15 cellular contexts compared by ENCODE assay signal in the genomic region with DNA sequence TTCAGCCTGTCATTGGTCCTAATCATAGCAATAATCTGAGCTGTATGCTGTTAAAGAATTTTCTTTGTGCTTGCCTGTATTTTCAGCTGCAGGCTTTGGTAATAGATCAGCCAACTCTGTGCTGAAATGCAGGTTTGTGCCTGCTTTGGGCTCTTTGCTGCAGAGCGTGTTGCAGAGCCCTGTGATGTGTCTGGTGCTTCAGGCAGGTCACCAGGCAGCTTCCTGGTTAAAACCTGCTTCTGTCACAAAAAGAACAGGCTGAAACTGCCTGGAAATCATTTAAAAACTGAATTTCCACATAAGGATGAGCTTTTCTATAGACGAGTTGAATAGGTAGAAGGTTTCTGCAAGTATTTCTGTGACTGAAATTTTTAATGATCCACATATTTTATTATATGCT. TPM values are rescaled to one million over a fixed set of nuclear protein-coding genes. Genes with fewer than 3 reads are reported as not detected.
DNase-seq lines count a peak whose midpoint lies in the region; ATAC-seq and TF ChIP-seq lines count a peak whose summit lies in the region.
"Had no signal": no experiment of that assay in that cellular context is flagged by ENCODE, and none has a peak within 500 bp of the region (broad histone marks: within the 10 kb centered on the region; RNA-seq: fewer than 3 reads in every experiment).

No MANE protein-coding gene starts in this region.

- H3K27ac Mint-ChIP-seq in activated naive CD8-positive, alpha-beta T cell: peak overlapping the region; percentile 94

- H3K27me3 Mint-ChIP-seq in activated naive CD8-positive, alpha-beta T cell: no peaks in the 10 kb centered on the region

- H3K4me3 Mint-ChIP-seq in activated naive CD8-positive, alpha-beta T cell: peak overlapping the region; percentile 97

- intact Hi-C loops in body of pancreas (cut with DNase I): no loop called here

- TF ChIP-seq RAD21 in liver (IDR thresholded peaks at IDR 0.05): peak in 1 of 2 donors; percentile 26

- peaks cover 3 to 50% (median 38%) of the 10 kb centered on the region in 4 donors for H3K4me1 ChIP-seq in liver (ENCODE audit: control insufficient read depth in 4 of 4, insufficient read depth in 4 of 4, low read length in 3 of 4)
- H3K4me1 ChIP-seq in tibial nerve: peaks cover 0 to 58% (median 43%) of the 10 kb centered on the region in 4 donors
- H3K4me1 ChIP-seq in body of pancreas: peaks cover 53% of the 10 kb centered on the region

- no peaks in the 10 kb centered on the region for H3K36me3 ChIP-seq in liver (ENCODE audit: control insufficient read depth in 4 of 4, insufficient read depth in 3 of 4, low read depth in 1 of 4, low read length in 3 of 4)
- H3K36me3 ChIP-seq in tibial nerve: no peaks in the 10 kb centered on the region
- no peaks in the 10 kb centered on the region for H3K36me3 ChIP-seq in body of pancreas (replicated peaks in 1 of 2; ENCODE audit: insufficient read depth in 1 of 2, low read depth in 2 of 2)
- H3K36me3 ChIP-seq: right atrium auricular region had no signal

- whole genome bisulfite sequencing in liver: 31% methylated on average over 2 of the region's 2 CpGs
- WGBS in tibial nerve, 2 donors: 34 to 39% methylated on average over 2 of the region's 2 CpGs
- 34 to 45% methylated on average over 2 of the region's 2 CpGs for WGBS in body of pancreas, 2 donors

- no peaks in the 10 kb centered on the region for H3K27me3 ChIP-seq in liver (ENCODE audit: control insufficient read depth in 4 of 4, insufficient read depth in 4 of 4, low read length in 3 of 4)
- H3K27me3 ChIP-seq in tibial nerve: no peaks in the 10 kb centered on the region
- no peaks in the 10 kb centered on the region for H3K27me3 ChIP-seq in body of pancreas
- H3K27me3 ChIP-seq: right atrium auricular region had no signal

- no peak for TF ChIP-seq CTCF in liver (IDR thresholded peaks at IDR 0.05; ENCODE audit: low read depth, low read length, missing input control)
- no peak for TF ChIP-seq CTCF in tibial nerve (IDR thresholded peaks at IDR 0.05)
- TF ChIP-seq CTCF in body of pancreas (IDR thresholded peaks at IDR 0.05): no peak

- no peak overlapping the region for H3K9ac ChIP-seq in liver (ENCODE audit: low read depth in 1 of 2, low read length in 2 of 2)
- H3K9ac ChIP-seq: GM23248 had no signal

- H3K27ac ChIP-seq in liver (ENCODE audit: low read depth in 1 of 2, low read length in 2 of 2): peak overlapping the region; percentile 0 to 95
- H3K27ac ChIP-seq in tibial nerve: peak overlapping the region; percentile 94 to 99 (median 96)
- no peak overlapping the region for H3K27ac ChIP-seq in body of pancreas
- H3K27ac ChIP-seq: GM23248, right atrium auricular region had no signal

- no peaks in the 10 kb centered on the region for H3K9me3 ChIP-seq in liver (ENCODE audit: control insufficient read depth in 4 of 4, low read length in 3 of 4)
- H3K9me3 ChIP-seq in tibial nerve: no peaks in the 10 kb centered on the region
- H3K9me3 ChIP-seq in body of pancreas: no peaks in the 10 kb centered on the region
- H3K9me3 ChIP-seq: right atrium auricular region had no signal

- no peak for TF ChIP-seq POLR2A in tibial nerve (IDR thresholded peaks at IDR 0.05)
- no peak for TF ChIP-seq POLR2A in body of pancreas (IDR thresholded peaks at IDR 0.05)

- peak in 4 of 6 experiments; percentile 34 to 53 (median 42) for DNase-seq in stimulated activated naive CD4-positive, alpha-beta T cell (lab: John Stamatoyannopoulos, UW)
- no peak for DNase-seq in stimulated activated naive CD4-positive, alpha-beta T cell treated with Interleukin-2 at 50 U/mL for 16 hours (lab: John Stamatoyannopoulos, UW)
- DNase-seq in tibial nerve (ENCODE audit: low spot score in 2 of 2): no peak
- DNase-seq in DMS153 (lab: John Stamatoyannopoulos, UW): no peak
- no peak for DNase-seq in body of pancreas
- no peak for DNase-seq in GM19238 (ENCODE audit: insufficient read length, low spot score)
- DNase-seq: COR-L47, erythroblast, kidney, NCI-H146, Right ventricle myocardium superior had no signal

- H3K4me3 ChIP-seq in liver (ENCODE audit: low read depth in 1 of 3, low read length in 3 of 3) (peak overlapping the region in 1 of 3 donors; percentile 84), tibial nerve (peak overlapping the region in 2 of 4 donors; percentile 2 to 91), body of pancreas (no peak overlapping the region)
- H3K4me3 ChIP-seq: GM23248, right atrium auricular region had no signal

- H3K9me3 Mint-ChIP-seq in activated naive CD8-positive, alpha-beta T cell (ENCODE audit: low read depth): no peaks in the 10 kb centered on the region

- ATAC-seq in body of pancreas: no peak

- H3K36me3 Mint-ChIP-seq in activated naive CD8-positive, alpha-beta T cell: no peaks in the 10 kb centered on the region

- peaks cover 56% of the 10 kb centered on the region for H3K4me1 Mint-ChIP-seq in activated naive CD8-positive, alpha-beta T cell (ENCODE audit: low read depth)

- no peak for TF ChIP-seq EP300 in tibial nerve (IDR thresholded peaks at IDR 0.05)

TF ChIP-seq in liver, 16 proteins besides CTCF, POLR2A, EP300 and RAD21:
- TF ChIP-seq FOXA1 (IDR thresholded peaks at IDR 0.05) (no peak), YY1 (IDR thresholded peaks at IDR 0.05) (no peak), TAF1 (conservative IDR thresholded peaks at IDR 0.05) (no peak), SP1 (IDR thresholded peaks at IDR 0.05) (no peak), JUND (IDR thresholded peaks at IDR 0.05) (no peak), NR2F2 (IDR thresholded peaks at IDR 0.05) (no peak), EGR1 (IDR thresholded peaks at IDR 0.05; ENCODE audit: low read depth in 2 of 2) (no peak), GABPA (IDR thresholded peaks at IDR 0.05 in 1 of 2, conservative IDR thresholded peaks at IDR 0.05 in 1 of 2) (no peak), HNF4G (IDR thresholded peaks at IDR 0.05) (no peak), FOXA2 (IDR thresholded peaks at IDR 0.05) (no peak), RXRA (IDR thresholded peaks at IDR 0.05) (no peak)
- TF ChIP-seq, protein P1, sequence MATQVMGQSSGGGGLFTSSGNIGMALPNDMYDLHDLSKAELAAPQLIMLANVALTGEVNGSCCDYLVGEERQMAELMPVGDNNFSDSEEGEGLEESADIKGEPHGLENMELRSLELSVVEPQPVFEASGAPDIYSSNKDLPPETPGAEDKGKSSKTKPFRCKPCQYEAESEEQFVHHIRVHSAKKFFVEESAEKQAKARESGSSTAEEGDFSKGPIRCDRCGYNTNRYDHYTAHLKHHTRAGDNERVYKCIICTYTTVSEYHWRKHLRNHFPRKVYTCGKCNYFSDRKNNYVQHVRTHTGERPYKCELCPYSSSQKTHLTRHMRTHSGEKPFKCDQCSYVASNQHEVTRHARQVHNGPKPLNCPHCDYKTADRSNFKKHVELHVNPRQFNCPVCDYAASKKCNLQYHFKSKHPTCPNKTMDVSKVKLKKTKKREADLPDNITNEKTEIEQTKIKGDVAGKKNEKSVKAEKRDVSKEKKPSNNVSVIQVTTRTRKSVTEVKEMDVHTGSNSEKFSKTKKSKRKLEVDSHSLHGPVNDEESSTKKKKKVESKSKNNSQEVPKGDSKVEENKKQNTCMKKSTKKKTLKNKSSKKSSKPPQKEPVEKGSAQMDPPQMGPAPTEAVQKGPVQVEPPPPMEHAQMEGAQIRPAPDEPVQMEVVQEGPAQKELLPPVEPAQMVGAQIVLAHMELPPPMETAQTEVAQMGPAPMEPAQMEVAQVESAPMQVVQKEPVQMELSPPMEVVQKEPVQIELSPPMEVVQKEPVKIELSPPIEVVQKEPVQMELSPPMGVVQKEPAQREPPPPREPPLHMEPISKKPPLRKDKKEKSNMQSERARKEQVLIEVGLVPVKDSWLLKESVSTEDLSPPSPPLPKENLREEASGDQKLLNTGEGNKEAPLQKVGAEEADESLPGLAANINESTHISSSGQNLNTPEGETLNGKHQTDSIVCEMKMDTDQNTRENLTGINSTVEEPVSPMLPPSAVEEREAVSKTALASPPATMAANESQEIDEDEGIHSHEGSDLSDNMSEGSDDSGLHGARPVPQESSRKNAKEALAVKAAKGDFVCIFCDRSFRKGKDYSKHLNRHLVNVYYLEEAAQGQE (IDR thresholded peaks at IDR 0.05): no peak
- TF ChIP-seq, protein P2, sequence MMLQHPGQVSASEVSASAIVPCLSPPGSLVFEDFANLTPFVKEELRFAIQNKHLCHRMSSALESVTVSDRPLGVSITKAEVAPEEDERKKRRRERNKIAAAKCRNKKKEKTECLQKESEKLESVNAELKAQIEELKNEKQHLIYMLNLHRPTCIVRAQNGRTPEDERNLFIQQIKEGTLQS (IDR thresholded peaks at IDR 0.05): no peak
- TF ChIP-seq, protein P3, sequence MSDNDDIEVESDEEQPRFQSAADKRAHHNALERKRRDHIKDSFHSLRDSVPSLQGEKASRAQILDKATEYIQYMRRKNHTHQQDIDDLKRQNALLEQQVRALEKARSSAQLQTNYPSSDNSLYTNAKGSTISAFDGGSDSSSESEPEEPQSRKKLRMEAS (IDR thresholded peaks at IDR 0.05): no peak
- TF ChIP-seq, protein P4, sequence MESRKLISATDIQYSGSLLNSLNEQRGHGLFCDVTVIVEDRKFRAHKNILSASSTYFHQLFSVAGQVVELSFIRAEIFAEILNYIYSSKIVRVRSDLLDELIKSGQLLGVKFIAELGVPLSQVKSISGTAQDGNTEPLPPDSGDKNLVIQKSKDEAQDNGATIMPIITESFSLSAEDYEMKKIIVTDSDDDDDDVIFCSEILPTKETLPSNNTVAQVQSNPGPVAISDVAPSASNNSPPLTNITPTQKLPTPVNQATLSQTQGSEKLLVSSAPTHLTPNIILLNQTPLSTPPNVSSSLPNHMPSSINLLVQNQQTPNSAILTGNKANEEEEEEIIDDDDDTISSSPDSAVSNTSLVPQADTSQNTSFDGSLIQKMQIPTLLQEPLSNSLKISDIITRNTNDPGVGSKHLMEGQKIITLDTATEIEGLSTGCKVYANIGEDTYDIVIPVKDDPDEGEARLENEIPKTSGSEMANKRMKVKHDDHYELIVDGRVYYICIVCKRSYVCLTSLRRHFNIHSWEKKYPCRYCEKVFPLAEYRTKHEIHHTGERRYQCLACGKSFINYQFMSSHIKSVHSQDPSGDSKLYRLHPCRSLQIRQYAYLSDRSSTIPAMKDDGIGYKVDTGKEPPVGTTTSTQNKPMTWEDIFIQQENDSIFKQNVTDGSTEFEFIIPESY (IDR thresholded peaks at IDR 0.05): no peak

RNA-seq across cellular contexts. Expression of a gene that starts 3.1 kb away (rescaled TPM):
- total RNA-seq in liver (10 to 100 TPM; 19.0 to 30.7 TPM), tibial nerve (10 to 100 TPM; 38.6 to 59.0 (median 44.8) TPM), body of pancreas (10 to 100 TPM; 15.8 to 28.7 TPM)
- 1 to 10 TPM; 4.8 to 8.5 TPM for polyA plus RNA-seq in liver

Comparison
In these comparisons a context has a peak if more than half of its experiments do, and no peak if none do; other contexts are left out.
1. DNase-seq: peak in stimulated activated naive CD4-positive, alpha-beta T cell (4 of 6); none in stimulated activated naive CD4-positive, alpha-beta T cell treated with Interleukin-2 at 50 U/mL for 16 hours (single experiment), tibial nerve (0 of 2), DMS153 (single experiment), body of pancreas (0 of 4) and GM19238 (single experiment).
2. H3K27ac ChIP-seq: peak in liver (2 of 2) and tibial nerve (4 of 4); none in body of pancreas (0 of 4).